14 cellular contexts compared by ENCODE assay signal in the genomic region with DNA sequence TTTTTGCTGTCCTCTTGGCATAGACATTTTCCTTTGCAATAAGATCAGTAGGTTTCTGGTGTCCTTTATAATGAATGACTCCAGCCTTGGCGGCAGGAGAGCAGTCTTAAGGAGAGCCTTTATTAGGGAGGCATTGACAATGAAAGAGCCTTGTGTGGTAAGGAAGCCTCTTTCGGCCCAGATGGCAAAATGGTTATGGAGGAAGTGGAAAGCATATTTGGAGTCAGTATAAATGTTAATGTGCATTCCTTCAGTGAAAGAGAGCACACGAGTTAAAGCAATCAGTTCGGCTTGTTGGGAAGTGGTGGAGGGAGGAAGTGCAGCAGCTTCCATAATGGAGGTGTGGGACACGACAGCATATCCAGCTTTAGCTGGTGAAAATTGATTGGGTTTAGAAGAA. TPM values are rescaled to one million over a fixed set of nuclear protein-coding genes. Genes with fewer than 3 reads are reported as not detected.
DNase-seq lines count a peak whose midpoint lies in the region; ATAC-seq and TF ChIP-seq lines count a peak whose summit lies in the region.
"Had no signal": no experiment of that assay in that cellular context is flagged by ENCODE, and none has a peak within 500 bp of the region (broad histone marks: within the 10 kb centered on the region; RNA-seq: fewer than 3 reads in every experiment).

No MANE protein-coding gene starts in this region.

- DNase-seq in right atrium auricular region (ENCODE audit: low spot score) (peak; percentile 13), left ventricle myocardium inferior (no peak), coronary artery (ENCODE audit: low spot score) (peak; percentile 22), left lobe of liver (ENCODE audit: low spot score) (peak; percentile 14), globus pallidus (ENCODE audit: low spot score) (no peak), SKM-1 (lab: John Stamatoyannopoulos, UW; ENCODE audit: unreplicated experiment) (no peak)
- DNase-seq: ACHN; BE2C; C1 segment of cervical spinal cord; CD4-positive, CD25-positive, alpha-beta regulatory T cell; CD8-positive, alpha-beta memory T cell; GDM1; HCEC 1CT had no signal

- H3K27me3 ChIP-seq in right atrium auricular region (no peaks in the 10 kb centered on the region), left ventricle myocardium inferior (ENCODE audit: low read depth) (peaks cover 18% of the 10 kb centered on the region)
- H3K27me3 ChIP-seq: BE2C had no signal

- no peaks in the 10 kb centered on the region for H3K4me1 ChIP-seq in right atrium auricular region
- no peaks in the 10 kb centered on the region for H3K4me1 ChIP-seq in left ventricle myocardium inferior

- intact Hi-C loops in left ventricle myocardium inferior (cut with micrococcal nuclease), result no loop called here

- H3K36me3 ChIP-seq in right atrium auricular region (no peaks in the 10 kb centered on the region), left ventricle myocardium inferior (no peaks in the 10 kb centered on the region)
- H3K36me3 ChIP-seq: BE2C had no signal

- ATAC-seq in left lobe of liver, result no peak
- ATAC-seq: GM23338 had no signal

- H3K27ac ChIP-seq in right atrium auricular region (no peak overlapping the region), left ventricle myocardium inferior (replicated peaks) (no peak overlapping the region), coronary artery (no peak overlapping the region)

- H3K9me3 ChIP-seq in right atrium auricular region (peaks cover 0 to 12% of the 10 kb centered on the region in 2 donors), left ventricle myocardium inferior (replicated peaks) (peaks cover 15% of the 10 kb centered on the region)
- H3K9me3 ChIP-seq: BE2C had no signal

- H3K4me3 ChIP-seq in right atrium auricular region (no peak overlapping the region), left ventricle myocardium inferior (no peak overlapping the region), coronary artery (no peak overlapping the region)
- H3K4me3 ChIP-seq: GM23338 had no signal

- TF ChIP-seq CTCF in right atrium auricular region (IDR thresholded peaks at IDR 0.05) (no peak), left ventricle myocardium inferior (IDR thresholded peaks at IDR 0.05; ENCODE audit: borderline replicate concordance) (no peak), coronary artery (IDR thresholded peaks at IDR 0.05) (no peak)

RNA-seq across cellular contexts. Expression of a gene that starts 18.1 kb away (rescaled TPM):
- total RNA-seq in right atrium auricular region (10 to 100 TPM; 10.2 to 29.4 TPM), left ventricle myocardium inferior (7.7 TPM), left lobe of liver (260 TPM)
- total RNA-seq: CD4-positive, CD25-positive, alpha-beta regulatory T cell; CD8-positive, alpha-beta memory T cell had no signal

Comparison
In these comparisons a context has a peak if more than half of its experiments do, and no peak if none do; other contexts are left out.
1. DNase-seq: peak in right atrium auricular region (single experiment), coronary artery (single experiment) and left lobe of liver (single experiment); none in left ventricle myocardium inferior (single experiment), globus pallidus (single experiment) and SKM-1 (single experiment).